ENCODE assay signal across 1 cellular context in the genomic region with DNA sequence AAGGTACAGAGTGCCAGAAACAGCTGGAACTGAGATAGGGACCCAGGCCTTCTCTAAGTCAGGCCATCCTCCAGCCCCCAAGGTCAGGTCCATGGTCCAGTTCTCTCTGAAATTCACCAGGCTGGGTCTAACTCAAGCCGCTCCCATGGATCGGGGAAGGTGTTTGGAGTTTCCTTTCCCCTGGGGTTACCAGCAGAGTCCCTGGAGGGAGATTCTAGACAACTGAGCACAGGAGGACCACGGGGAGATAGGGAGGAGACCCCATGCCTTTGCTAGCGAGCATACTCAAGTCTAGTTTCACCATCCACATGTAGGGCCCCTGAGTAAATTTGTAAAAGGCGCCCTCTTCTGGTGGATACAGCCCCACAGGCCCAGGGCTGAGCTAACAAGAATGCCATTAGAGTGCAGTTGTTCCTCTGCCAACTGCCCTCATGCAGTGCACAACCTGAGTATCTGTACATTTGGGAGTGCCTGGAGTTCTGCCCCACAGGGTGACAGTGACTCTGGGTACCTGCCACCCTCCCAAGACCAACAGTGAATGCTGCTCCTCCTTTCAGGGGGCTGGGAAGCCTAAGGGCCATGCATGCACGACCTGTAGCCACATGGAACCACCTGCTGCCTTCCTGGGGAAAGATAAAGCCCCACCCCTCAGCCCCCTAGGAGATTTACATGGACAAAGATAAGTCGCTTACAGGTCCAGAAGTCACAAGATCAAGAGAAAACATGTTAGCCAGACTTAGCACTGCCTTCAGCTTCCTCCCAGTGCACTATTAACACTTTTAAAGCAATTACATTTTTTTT.
TF ChIP-seq lines count a peak whose summit lies in the region.

No MANE protein-coding gene starts in this region.

TF ChIP-seq in K562, 482 proteins besides CTCF, POLR2A, EP300 and RAD21 (continued from another document and continues in another):
- TF ChIP-seq ZNF449 (CRISPR knock-in tag; IDR thresholded peaks at IDR 0.05) (no peak), ATF1 (CRISPR knock-in tag; IDR thresholded peaks at IDR 0.05) (no peak), ATF1 (tag; IDR thresholded peaks at IDR 0.05) (0 out of 2 replicates have a peak, but pooled peaks have one; percentile 21), PHB (CRISPR knock-in tag; IDR thresholded peaks at IDR 0.05) (no peak), ETV6 (IDR thresholded peaks at IDR 0.05; ENCODE audit: borderline replicate concordance in 1 of 2, low read depth in 2 of 2, low read length in 1 of 2) (no peak), ETV6 (CRISPR knock-in tag; IDR thresholded peaks at IDR 0.05; ENCODE audit: borderline replicate concordance) (no peak), STAT6 (CRISPR knock-in tag; IDR thresholded peaks at IDR 0.05) (no peak), ZBTB17 (CRISPR knock-in tag; IDR thresholded peaks at IDR 0.05) (0 out of 2 replicates have a peak, but pooled peaks have one; percentile 39), POLR2H (tag; IDR thresholded peaks at IDR 0.05; ENCODE audit: low read depth) (no peak), FOXJ2 (tag; IDR thresholded peaks at IDR 0.05) (no peak), CREB1 (IDR thresholded peaks at IDR 0.05) (no peak), CREB1 (CRISPR knock-in tag; IDR thresholded peaks at IDR 0.05) (no peak), NCOA2 (IDR thresholded peaks at IDR 0.05; ENCODE audit: partially characterized antibody in 2 of 2) (no peak), ZFX (CRISPR knock-in tag; IDR thresholded peaks at IDR 0.05) (peak; percentile 64; the same call in 1 of the 2 replicates), TRIM24 (IDR thresholded peaks at IDR 0.05) (0 out of 4 replicates have a peak, but pooled peaks of 1 of the 2 experiments have one; percentile 9), NFATC3 (IDR thresholded peaks at IDR 0.05) (no peak), PTTG1 (tag; IDR thresholded peaks at IDR 0.05; ENCODE audit: low read depth) (no peak), ZEB2 (IDR thresholded peaks at IDR 0.05) (peak; percentile 49; the same call in 1 of the 2 replicates), KAT2B (IDR thresholded peaks at IDR 0.05; ENCODE audit: low read depth, low read length) (no peak), RNF2 (IDR thresholded peaks at IDR 0.05) (no peak), ZNF3 (CRISPR knock-in tag; IDR thresholded peaks at IDR 0.05) (no peak), CHD4 (IDR thresholded peaks at IDR 0.05; ENCODE audit: insufficient read depth, insufficient replicate concordance, low read depth, low read length, poor library complexity, severe bottlenecking) (no peak), CEBPG (CRISPR knock-in tag; IDR thresholded peaks at IDR 0.05) (0 out of 2 replicates have a peak, but pooled peaks have one; percentile 6), CEBPG (tag; conservative IDR thresholded peaks at IDR 0.05 in 1 of 2, IDR thresholded peaks at IDR 0.05 in 1 of 2) (no peak), ZNF165 (CRISPR knock-in tag; IDR thresholded peaks at IDR 0.05; ENCODE audit: borderline replicate concordance) (no peak), JUND (IDR thresholded peaks at IDR 0.05; ENCODE audit: borderline replicate concordance, low read depth, low read length) (no peak), JUND (tag; IDR thresholded peaks at IDR 0.05; ENCODE audit: borderline replicate concordance, low read depth, low read length) (no peak), ZNF57 (CRISPR knock-in tag; IDR thresholded peaks at IDR 0.05) (0 out of 2 replicates have a peak, but pooled peaks have one; percentile 19), DLX4 (CRISPR knock-in tag; IDR thresholded peaks at IDR 0.05) (no peak), ZNF431 (CRISPR knock-in tag; IDR thresholded peaks at IDR 0.05) (no peak), ZNF780A (CRISPR knock-in tag; IDR thresholded peaks at IDR 0.05) (no peak), TSC22D4 (tag; IDR thresholded peaks at IDR 0.05) (no peak), ZNF133 (CRISPR knock-in tag; IDR thresholded peaks at IDR 0.05) (no peak), SMARCA4 (IDR thresholded peaks at IDR 0.05) (peak; percentile 66), HDAC8 (tag; IDR thresholded peaks at IDR 0.05) (no peak), RHOXF2B (CRISPR knock-in tag; conservative IDR thresholded peaks at IDR 0.05) (no peak), ZBTB33 (CRISPR knock-in tag; IDR thresholded peaks at IDR 0.05) (peak; percentile 38), BCL6 (CRISPR knock-in tag; IDR thresholded peaks at IDR 0.05) (no peak), LEF1 (IDR thresholded peaks at IDR 0.05) (no peak; the same call in 1 of the 2 replicates)
- TF ChIP-seq, protein P1, sequence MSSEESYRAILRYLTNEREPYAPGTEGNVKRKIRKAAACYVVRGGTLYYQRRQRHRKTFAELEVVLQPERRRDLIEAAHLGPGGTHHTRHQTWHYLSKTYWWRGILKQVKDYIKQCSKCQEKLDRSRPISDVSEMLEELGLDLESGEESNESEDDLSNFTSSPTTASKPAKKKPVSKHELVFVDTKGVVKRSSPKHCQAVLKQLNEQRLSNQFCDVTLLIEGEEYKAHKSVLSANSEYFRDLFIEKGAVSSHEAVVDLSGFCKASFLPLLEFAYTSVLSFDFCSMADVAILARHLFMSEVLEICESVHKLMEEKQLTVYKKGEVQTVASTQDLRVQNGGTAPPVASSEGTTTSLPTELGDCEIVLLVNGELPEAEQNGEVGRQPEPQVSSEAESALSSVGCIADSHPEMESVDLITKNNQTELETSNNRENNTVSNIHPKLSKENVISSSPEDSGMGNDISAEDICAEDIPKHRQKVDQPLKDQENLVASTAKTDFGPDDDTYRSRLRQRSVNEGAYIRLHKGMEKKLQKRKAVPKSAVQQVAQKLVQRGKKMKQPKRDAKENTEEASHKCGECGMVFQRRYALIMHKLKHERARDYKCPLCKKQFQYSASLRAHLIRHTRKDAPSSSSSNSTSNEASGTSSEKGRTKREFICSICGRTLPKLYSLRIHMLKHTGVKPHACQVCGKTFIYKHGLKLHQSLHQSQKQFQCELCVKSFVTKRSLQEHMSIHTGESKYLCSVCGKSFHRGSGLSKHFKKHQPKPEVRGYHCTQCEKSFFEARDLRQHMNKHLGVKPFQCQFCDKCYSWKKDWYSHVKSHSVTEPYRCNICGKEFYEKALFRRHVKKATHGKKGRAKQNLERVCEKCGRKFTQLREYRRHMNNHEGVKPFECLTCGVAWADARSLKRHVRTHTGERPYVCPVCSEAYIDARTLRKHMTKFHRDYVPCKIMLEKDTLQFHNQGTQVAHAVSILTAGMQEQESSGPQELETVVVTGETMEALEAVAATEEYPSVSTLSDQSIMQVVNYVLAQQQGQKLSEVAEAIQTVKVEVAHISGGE (CRISPR knock-in tag; IDR thresholded peaks at IDR 0.05) = no peak
- TF ChIP-seq, protein P2, sequence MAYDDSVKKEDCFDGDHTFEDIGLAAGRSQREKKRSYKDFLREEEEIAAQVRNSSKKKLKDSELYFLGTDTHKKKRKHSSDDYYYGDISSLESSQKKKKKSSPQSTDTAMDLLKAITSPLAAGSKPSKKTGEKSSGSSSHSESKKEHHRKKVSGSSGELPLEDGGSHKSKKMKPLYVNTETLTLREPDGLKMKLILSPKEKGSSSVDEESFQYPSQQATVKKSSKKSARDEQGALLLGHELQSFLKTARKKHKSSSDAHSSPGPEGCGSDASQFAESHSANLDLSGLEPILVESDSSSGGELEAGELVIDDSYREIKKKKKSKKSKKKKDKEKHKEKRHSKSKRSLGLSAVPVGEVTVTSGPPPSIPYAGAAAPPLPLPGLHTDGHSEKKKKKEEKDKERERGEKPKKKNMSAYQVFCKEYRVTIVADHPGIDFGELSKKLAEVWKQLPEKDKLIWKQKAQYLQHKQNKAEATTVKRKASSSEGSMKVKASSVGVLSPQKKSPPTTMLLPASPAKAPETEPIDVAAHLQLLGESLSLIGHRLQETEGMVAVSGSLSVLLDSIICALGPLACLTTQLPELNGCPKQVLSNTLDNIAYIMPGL (CRISPR knock-in tag; IDR thresholded peaks at IDR 0.05) = no peak
- TF ChIP-seq, protein P3, sequence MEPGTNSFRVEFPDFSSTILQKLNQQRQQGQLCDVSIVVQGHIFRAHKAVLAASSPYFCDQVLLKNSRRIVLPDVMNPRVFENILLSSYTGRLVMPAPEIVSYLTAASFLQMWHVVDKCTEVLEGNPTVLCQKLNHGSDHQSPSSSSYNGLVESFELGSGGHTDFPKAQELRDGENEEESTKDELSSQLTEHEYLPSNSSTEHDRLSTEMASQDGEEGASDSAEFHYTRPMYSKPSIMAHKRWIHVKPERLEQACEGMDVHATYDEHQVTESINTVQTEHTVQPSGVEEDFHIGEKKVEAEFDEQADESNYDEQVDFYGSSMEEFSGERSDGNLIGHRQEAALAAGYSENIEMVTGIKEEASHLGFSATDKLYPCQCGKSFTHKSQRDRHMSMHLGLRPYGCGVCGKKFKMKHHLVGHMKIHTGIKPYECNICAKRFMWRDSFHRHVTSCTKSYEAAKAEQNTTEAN (CRISPR knock-in tag; IDR thresholded peaks at IDR 0.05) = no peak
- TF ChIP-seq, protein P4, sequence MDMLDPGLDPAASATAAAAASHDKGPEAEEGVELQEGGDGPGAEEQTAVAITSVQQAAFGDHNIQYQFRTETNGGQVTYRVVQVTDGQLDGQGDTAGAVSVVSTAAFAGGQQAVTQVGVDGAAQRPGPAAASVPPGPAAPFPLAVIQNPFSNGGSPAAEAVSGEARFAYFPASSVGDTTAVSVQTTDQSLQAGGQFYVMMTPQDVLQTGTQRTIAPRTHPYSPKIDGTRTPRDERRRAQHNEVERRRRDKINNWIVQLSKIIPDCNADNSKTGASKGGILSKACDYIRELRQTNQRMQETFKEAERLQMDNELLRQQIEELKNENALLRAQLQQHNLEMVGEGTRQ (CRISPR knock-in tag; IDR thresholded peaks at IDR 0.05) = no peak
- TF ChIP-seq, protein P5, sequence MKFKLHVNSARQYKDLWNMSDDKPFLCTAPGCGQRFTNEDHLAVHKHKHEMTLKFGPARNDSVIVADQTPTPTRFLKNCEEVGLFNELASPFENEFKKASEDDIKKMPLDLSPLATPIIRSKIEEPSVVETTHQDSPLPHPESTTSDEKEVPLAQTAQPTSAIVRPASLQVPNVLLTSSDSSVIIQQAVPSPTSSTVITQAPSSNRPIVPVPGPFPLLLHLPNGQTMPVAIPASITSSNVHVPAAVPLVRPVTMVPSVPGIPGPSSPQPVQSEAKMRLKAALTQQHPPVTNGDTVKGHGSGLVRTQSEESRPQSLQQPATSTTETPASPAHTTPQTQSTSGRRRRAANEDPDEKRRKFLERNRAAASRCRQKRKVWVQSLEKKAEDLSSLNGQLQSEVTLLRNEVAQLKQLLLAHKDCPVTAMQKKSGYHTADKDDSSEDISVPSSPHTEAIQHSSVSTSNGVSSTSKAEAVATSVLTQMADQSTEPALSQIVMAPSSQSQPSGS (CRISPR knock-in tag; IDR thresholded peaks at IDR 0.05) = no peak
